15 cellular contexts compared by ENCODE assay signal in genomic region chr12:91947459-91947858, GRCh38.
DNase-seq lines count a peak whose midpoint lies in the region; ATAC-seq, FAIRE-seq and TF ChIP-seq lines count a peak whose summit lies in the region.
"Had no signal": no experiment of that assay in that cellular context is flagged by ENCODE, and none has a peak within 500 bp of the region (broad histone marks: within the 10 kb centered on the region; RNA-seq: fewer than 3 reads in every experiment).

No MANE protein-coding gene starts in this region.

- H3K4me3 ChIP-seq in A549 (no peak overlapping the region), NB4 (ENCODE audit: low read depth, low read length) (no peak overlapping the region)
- H3K4me3 ChIP-seq: GM23338, lung had no signal

- FAIRE-seq in A549 (lab: Jason Lieb, UNC), result peak; percentile 36

- ATAC-seq in A549, result no peak
- peak; percentile 98 for ATAC-seq in GM18907 (IDR thresholded peaks at IDR 0.05; ENCODE audit: unreplicated experiment)
- ATAC-seq in HG02884 (IDR thresholded peaks at IDR 0.05; ENCODE audit: unreplicated experiment), result peak; percentile 97
- no peak for ATAC-seq in left lobe of liver
- ATAC-seq in HG02763 (IDR thresholded peaks at IDR 0.05; ENCODE audit: unreplicated experiment), result no peak
- no peak for ATAC-seq in GM21447 (IDR thresholded peaks at IDR 0.05; ENCODE audit: unreplicated experiment)
- ATAC-seq: GM23338, SK-N-SH treated with all-trans-retinoic acid at 6 μM for 48 hours had no signal

- H3K4me1 ChIP-seq in A549, result peaks cover 9% of the 10 kb centered on the region; the same call in 1 of the 3 replicates

- POLR2A ChIA-PET in A549 (lab: Yijun Ruan, JAX), result no interaction called here

- TF ChIP-seq CTCF in A549 (IDR thresholded peaks at IDR 0.05), result no peak
- no peak for TF ChIP-seq CTCF in NB4 (IDR thresholded peaks at IDR 0.05; ENCODE audit: low read depth, low read length)

- CTCF ChIA-PET in A549 (lab: Yijun Ruan, JAX), result interaction anchor here (1.6 kb wide), 1 partner anchor 12 kb away, joined by 3 read pairs; no protein-coding TSS in a partner anchor

- no peak for TF ChIP-seq POLR2A in A549 (IDR thresholded peaks at IDR 0.05; ENCODE audit: low read length)
- TF ChIP-seq POLR2A in NB4 (IDR thresholded peaks at IDR 0.05; ENCODE audit: extremely low read depth, insufficient read length), result no peak

- H3K4me2 ChIP-seq in A549, result no peak overlapping the region
- H3K4me2 ChIP-seq: GM23338 had no signal

- no peak for TF ChIP-seq RAD21 in A549 (conservative IDR thresholded peaks at IDR 0.05 in 1 of 2, IDR thresholded peaks at IDR 0.05 in 1 of 2)

- no peak for DNase-seq in A549 (ENCODE audit: low read depth in 1 of 2, low spot score in 1 of 2)
- DNase-seq in NB4 (ENCODE audit: low read depth), result peak; percentile 28
- DNase-seq in Kasumi-1 (lab: John Stamatoyannopoulos, UW), result no peak
- no peak for DNase-seq in left lobe of liver (ENCODE audit: low spot score)
- DNase-seq: amygdala, GDM1, IMR-90, NCI-H446 had no signal

- H3K9me3 ChIP-seq in A549, result no peaks in the 10 kb centered on the region

- H3K27ac ChIP-seq in A549, result no peak overlapping the region

- no peak for TF ChIP-seq EP300 in A549 (IDR thresholded peaks at IDR 0.05)

- 93% methylated on average over 5 of the region's 5 CpGs for WGBS in A549 (ENCODE audit: missing lambda C conversion rate)

TF ChIP-seq in A549, 52 proteins besides CTCF, POLR2A, EP300 and RAD21:
- TF ChIP-seq HES2 (IDR thresholded peaks at IDR 0.05) (no peak), ZSCAN20 (CRISPR knock-in tag; IDR thresholded peaks at IDR 0.05) (no peak), CEBPB (IDR thresholded peaks at IDR 0.05) (no peak), POLR2AphosphoS2 (conservative IDR thresholded peaks at IDR 0.05; ENCODE audit: low read length) (no peak), RNF2 (IDR thresholded peaks at IDR 0.05; ENCODE audit: borderline replicate concordance, low read depth) (no peak), REST (IDR thresholded peaks at IDR 0.05) (no peak), ATOH8 (CRISPR knock-in tag; IDR thresholded peaks at IDR 0.05; ENCODE audit: low read depth) (no peak), NPAS2 (CRISPR knock-in tag; IDR thresholded peaks at IDR 0.05; ENCODE audit: borderline replicate concordance) (no peak), HOXB13 (CRISPR knock-in tag; IDR thresholded peaks at IDR 0.05; ENCODE audit: low read depth) (no peak), EHMT2 (IDR thresholded peaks at IDR 0.05; ENCODE audit: low read depth) (no peak), TFCP2L1 (CRISPR knock-in tag; IDR thresholded peaks at IDR 0.05) (no peak), HOXB5 (CRISPR knock-in tag; IDR thresholded peaks at IDR 0.05) (no peak), GATA3 (IDR thresholded peaks at IDR 0.05; ENCODE audit: borderline replicate concordance) (no peak), ZNF302 (CRISPR knock-in tag; IDR thresholded peaks at IDR 0.05) (no peak), MAX (IDR thresholded peaks at IDR 0.05) (no peak)

Comparison
In these comparisons a context has a peak if more than half of its experiments do, and no peak if none do; other contexts are left out.
1. ATAC-seq: peak in GM18907 (single experiment) and HG02884 (single experiment); none in A549 (0 of 2), left lobe of liver (single experiment), HG02763 (single experiment) and GM21447 (single experiment).